Comparison of ENCODE assay signal across 17 cellular contexts in genomic region chr6:3811191-3811590, GRCh38.
"Had no signal": no experiment of that assay in that cellular context is flagged by ENCODE, and none has a peak within 500 bp of the region (broad histone marks: within the 10 kb centered on the region; RNA-seq: fewer than 3 reads in every experiment).

No MANE protein-coding gene starts in this region.

- DNase-seq: activated CD4-positive, alpha-beta memory T cell treated with anti-CD3 and anti-CD28 coated beads, Interleukin-2, amount 10 ng/mL, durations not matched to agents 7 days and 5 days; activated CD4-positive, alpha-beta T cell treated with anti-CD3 and anti-CD28 coated beads for 4 hours; activated naive CD4-positive, alpha-beta T cell treated with anti-CD3 and anti-CD28 coated beads, Interleukin-2, amount 10 ng/mL, durations not matched to agents 7 days and 5 days; activated T-cell treated with anti-CD3 and anti-CD28 coated beads, Interleukin-2, amount 50 U/mL, for 24 hours; kidney; left lung; stimulated activated CD4-positive, alpha-beta T cell treated with anti-CD3 and anti-CD28 coated beads, Interleukin-4, amount 100 ng/mL, for 24 hours; stimulated activated naive CD8-positive, alpha-beta T cell treated with anti-CD3 and anti-CD28 coated beads, Interleukin-15, Interleukin-2, amounts not matched to agents 100 U/mL and 50 U/mL, for 24 hours; T-helper 2 cell had no signal

- H3K4me3 ChIP-seq: ascending aorta, cardiac muscle cell, left lung, right atrium auricular region, skin epidermis, suprapubic skin had no signal

- ATAC-seq: left lung; stimulated activated naive CD8-positive, alpha-beta T cell treated with anti-CD3 and anti-CD28 coated beads, Interleukin-15, Interleukin-2, amounts not matched to agents 100 U/mL and 50 U/mL, for 24 hours had no signal

- H3K27ac Mint-ChIP-seq: activated CD4-positive, alpha-beta memory T cell treated with anti-CD3 and anti-CD28 coated beads, Interleukin-2, amount 10 ng/mL, durations not matched to agents 7 days and 5 days; activated naive CD4-positive, alpha-beta T cell treated with anti-CD3 and anti-CD28 coated beads, Interleukin-2, amount 10 ng/mL, durations not matched to agents 7 days and 5 days; activated T-cell treated with anti-CD3 and anti-CD28 coated beads, Interleukin-2, amount 50 U/mL, for 24 hours; memory B cell; natural killer cell treated with Interleukin-12 subunit alpha and Interleukin-12 subunit beta and Interleukin-15 and Interleukin-18, amount 100 ng/mL, for 72 hours; progenitor cell of endocrine pancreas had no signal

- H3K4me1 Mint-ChIP-seq: activated CD4-positive, alpha-beta memory T cell treated with anti-CD3 and anti-CD28 coated beads, Interleukin-2, amount 10 ng/mL, durations not matched to agents 7 days and 5 days; activated naive CD4-positive, alpha-beta T cell treated with anti-CD3 and anti-CD28 coated beads, Interleukin-2, amount 10 ng/mL, durations not matched to agents 7 days and 5 days; memory B cell had no signal

- FAIRE-seq: kidney had no signal

- H3K27me3 ChIP-seq: ascending aorta, cardiac muscle cell, left lung, right atrium auricular region, suprapubic skin had no signal

- H3K27ac ChIP-seq: cardiac muscle cell, left lung, right atrium auricular region, suprapubic skin had no signal

- H3K9me3 ChIP-seq: ascending aorta, left lung, right atrium auricular region, suprapubic skin had no signal

- H3K9me3 Mint-ChIP-seq: activated CD4-positive, alpha-beta memory T cell treated with anti-CD3 and anti-CD28 coated beads, Interleukin-2, amount 10 ng/mL, durations not matched to agents 7 days and 5 days; activated naive CD4-positive, alpha-beta T cell treated with anti-CD3 and anti-CD28 coated beads, Interleukin-2, amount 10 ng/mL, durations not matched to agents 7 days and 5 days; activated T-cell treated with anti-CD3 and anti-CD28 coated beads, Interleukin-2, amount 50 U/mL, for 24 hours; memory B cell; natural killer cell treated with Interleukin-12 subunit alpha and Interleukin-12 subunit beta and Interleukin-15 and Interleukin-18, amount 100 ng/mL, for 72 hours had no signal

- H3K36me3 ChIP-seq: ascending aorta, cardiac muscle cell, left lung, right atrium auricular region, suprapubic skin had no signal

- H3K4me3 Mint-ChIP-seq: activated CD4-positive, alpha-beta memory T cell treated with anti-CD3 and anti-CD28 coated beads, Interleukin-2, amount 10 ng/mL, durations not matched to agents 7 days and 5 days; activated naive CD4-positive, alpha-beta T cell treated with anti-CD3 and anti-CD28 coated beads, Interleukin-2, amount 10 ng/mL, durations not matched to agents 7 days and 5 days; activated T-cell treated with anti-CD3 and anti-CD28 coated beads, Interleukin-2, amount 50 U/mL, for 24 hours; memory B cell; natural killer cell treated with Interleukin-12 subunit alpha and Interleukin-12 subunit beta and Interleukin-15 and Interleukin-18, amount 100 ng/mL, for 72 hours had no signal

- H3K36me3 Mint-ChIP-seq: activated naive CD4-positive, alpha-beta T cell treated with anti-CD3 and anti-CD28 coated beads, Interleukin-2, amount 10 ng/mL, durations not matched to agents 7 days and 5 days; memory B cell; natural killer cell treated with Interleukin-12 subunit alpha and Interleukin-12 subunit beta and Interleukin-15 and Interleukin-18, amount 100 ng/mL, for 72 hours had no signal

- H3K27me3 Mint-ChIP-seq: activated CD4-positive, alpha-beta memory T cell treated with anti-CD3 and anti-CD28 coated beads, Interleukin-2, amount 10 ng/mL, durations not matched to agents 7 days and 5 days; progenitor cell of endocrine pancreas had no signal
